2 cellular contexts compared by ENCODE assay signal in the genomic region with DNA sequence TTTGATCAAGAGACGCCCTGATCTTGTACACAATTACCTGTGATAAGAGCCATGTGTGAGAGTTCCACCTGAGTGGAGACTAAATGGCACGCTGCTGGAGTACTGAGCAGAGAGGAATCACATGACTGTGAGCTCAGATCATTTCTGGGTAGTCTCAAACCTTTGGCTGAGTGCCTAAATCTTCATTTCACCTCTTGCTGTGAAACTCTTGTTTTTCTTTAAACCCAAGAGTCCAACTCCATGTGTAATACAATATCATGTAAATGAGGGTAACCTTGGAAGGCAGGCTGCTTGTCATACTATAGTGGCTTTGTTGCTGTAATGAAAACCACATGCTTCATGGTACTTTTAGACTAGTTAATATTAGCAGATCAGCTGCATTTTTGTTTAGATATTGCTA.
A peak's percentile ranks its signal among the peaks of the same experiment; 100 is the strongest.
TF ChIP-seq lines count a peak whose summit lies in the region.

No MANE protein-coding gene starts in this region.

TF ChIP-seq in Ishikawa, 13 proteins besides CTCF, POLR2A, EP300 and RAD21 (continued from another document):
- TF ChIP-seq ZBTB7A (IDR thresholded peaks at IDR 0.05; ENCODE audit: low read depth) (no peak), EGR1 (IDR thresholded peaks at IDR 0.05) (no peak), CEBPB (IDR thresholded peaks at IDR 0.05) (peak; percentile 14; the same call in 1 of the 2 replicates)

TF ChIP-seq in SK-N-SH, 30 proteins besides CTCF, POLR2A, EP300 and RAD21 (continued from another document):
- TF ChIP-seq, protein P1, sequence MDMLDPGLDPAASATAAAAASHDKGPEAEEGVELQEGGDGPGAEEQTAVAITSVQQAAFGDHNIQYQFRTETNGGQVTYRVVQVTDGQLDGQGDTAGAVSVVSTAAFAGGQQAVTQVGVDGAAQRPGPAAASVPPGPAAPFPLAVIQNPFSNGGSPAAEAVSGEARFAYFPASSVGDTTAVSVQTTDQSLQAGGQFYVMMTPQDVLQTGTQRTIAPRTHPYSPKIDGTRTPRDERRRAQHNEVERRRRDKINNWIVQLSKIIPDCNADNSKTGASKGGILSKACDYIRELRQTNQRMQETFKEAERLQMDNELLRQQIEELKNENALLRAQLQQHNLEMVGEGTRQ (IDR thresholded peaks at IDR 0.05; ENCODE audit: borderline replicate concordance, low read depth, low read length): no peak
- TF ChIP-seq TAF1 (IDR thresholded peaks at IDR 0.05; ENCODE audit: borderline replicate concordance, low read depth, low read length) (no peak), TCF12 (IDR thresholded peaks at IDR 0.05) (peak; percentile 88), FOXJ3 (CRISPR knock-in tag; IDR thresholded peaks at IDR 0.05) (no peak), RCOR1 (IDR thresholded peaks at IDR 0.05; ENCODE audit: low read length) (no peak), RXRA (IDR thresholded peaks at IDR 0.05; ENCODE audit: borderline replicate concordance, low read depth) (no peak), NRF1 (IDR thresholded peaks at IDR 0.05; ENCODE audit: low read depth, low read length) (no peak), GABPA (IDR thresholded peaks at IDR 0.05; ENCODE audit: low read depth) (no peak)
